Comparison of ENCODE assay signal across 11 cellular contexts in the genomic region with DNA sequence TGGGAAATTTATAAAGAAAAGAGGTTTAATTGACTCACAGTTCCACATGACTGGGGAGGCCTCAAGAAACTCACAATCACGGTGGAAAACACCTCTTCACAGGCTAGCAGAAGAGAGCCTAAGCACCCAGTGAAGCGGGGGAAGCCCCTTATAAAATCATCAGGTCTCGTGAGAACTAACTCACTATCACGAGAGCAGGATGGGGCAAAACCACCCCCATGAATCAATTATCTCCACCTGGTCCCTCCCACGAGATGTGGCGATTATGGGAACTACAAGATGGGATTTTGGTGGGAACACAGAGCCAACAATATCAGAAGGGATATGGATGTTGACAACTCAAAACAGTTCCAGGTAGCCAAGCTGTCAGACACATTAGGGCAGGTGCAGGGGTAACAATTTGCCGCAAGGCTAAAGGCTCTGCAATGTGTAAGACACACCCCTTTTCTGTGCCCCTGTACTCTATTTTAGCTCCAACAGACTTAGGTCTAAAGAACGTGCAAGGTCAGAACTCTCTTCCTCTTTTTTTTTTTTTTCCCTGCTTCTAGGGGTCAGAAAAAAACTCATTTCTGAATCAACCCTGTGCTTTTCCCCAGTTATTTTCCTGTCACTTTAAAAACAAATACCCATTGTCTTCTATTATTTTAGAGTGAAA. TPM values are rescaled to one million over a fixed set of nuclear protein-coding genes. Genes with fewer than 3 reads are reported as not detected.
DNase-seq lines count a peak whose midpoint lies in the region; ATAC-seq and TF ChIP-seq lines count a peak whose summit lies in the region.
"Had no signal": no experiment of that assay in that cellular context is flagged by ENCODE, and none has a peak within 500 bp of the region (broad histone marks: within the 10 kb centered on the region; RNA-seq: fewer than 3 reads in every experiment).

No MANE protein-coding gene starts in this region.

- no peak overlapping the region for H3K27ac ChIP-seq in HCT116 (ENCODE audit: low read depth, low read length)
- H3K27ac ChIP-seq: pancreas had no signal

- no peak overlapping the region for H3K4me3 ChIP-seq in HCT116 (replicated peaks in 1 of 2; ENCODE audit: low read depth in 1 of 2, low read length in 2 of 2)
- H3K4me3 ChIP-seq: pancreas had no signal

- no peak overlapping the region for H3K4me3 Mint-ChIP-seq in activated CD4-positive, alpha-beta memory T cell treated with anti-CD3 and anti-CD28 coated beads for 36 hours
- H3K4me3 Mint-ChIP-seq in activated CD4-positive, alpha-beta memory T cell treated with anti-CD3 and anti-CD28 coated beads, Interleukin-2, amount 10 ng/mL, durations not matched to agents 7 days and 5 days: no peak overlapping the region
- H3K4me3 Mint-ChIP-seq in MCF 10A (ENCODE audit: unreplicated experiment): no peak overlapping the region

- H3K27me3 Mint-ChIP-seq in activated CD4-positive, alpha-beta memory T cell treated with anti-CD3 and anti-CD28 coated beads for 36 hours: no peaks in the 10 kb centered on the region
- H3K27me3 Mint-ChIP-seq in activated CD4-positive, alpha-beta memory T cell treated with anti-CD3 and anti-CD28 coated beads, Interleukin-2, amount 10 ng/mL, durations not matched to agents 7 days and 5 days: no peaks in the 10 kb centered on the region
- H3K27me3 Mint-ChIP-seq in MCF 10A (ENCODE audit: insufficient read depth, unreplicated experiment): no peaks in the 10 kb centered on the region

- RAD21 ChIA-PET in HCT116 (lab: Charles Lee; ENCODE audit: low non-redundant PET in 1 of 2, low total read pairs in 2 of 2, uncharacterized antibody in 2 of 2, unreplicated experiment in 2 of 2): interaction anchor here in 1 of 2 experiments (1.4 kb wide), 1 partner anchor 67 kb away, joined by 3 read pairs; no protein-coding TSS in a partner anchor

- peaks cover 0 to 9% of the 10 kb centered on the region in 2 experiments; a peak in 1 of 4 replicates for H3K4me1 ChIP-seq in HCT116 (ENCODE audit: control insufficient read depth in 1 of 2, insufficient read depth in 2 of 2, low read length in 2 of 2)
- H3K4me1 ChIP-seq: pancreas had no signal

- no peak for TF ChIP-seq RAD21 in HCT116 (IDR thresholded peaks at IDR 0.05; ENCODE audit: low read depth)

- no peak for TF ChIP-seq POLR2A in HCT116 (IDR thresholded peaks at IDR 0.05; ENCODE audit: borderline replicate concordance, extremely low read depth, insufficient read depth, insufficient read length)

- no peaks in the 10 kb centered on the region for H3K36me3 Mint-ChIP-seq in activated CD4-positive, alpha-beta memory T cell treated with anti-CD3 and anti-CD28 coated beads for 36 hours
- no peaks in the 10 kb centered on the region for H3K36me3 Mint-ChIP-seq in activated CD4-positive, alpha-beta memory T cell treated with anti-CD3 and anti-CD28 coated beads, Interleukin-2, amount 10 ng/mL, durations not matched to agents 7 days and 5 days (ENCODE audit: low read depth)
- H3K36me3 Mint-ChIP-seq in MCF 10A (ENCODE audit: insufficient read depth, unreplicated experiment): no peaks in the 10 kb centered on the region

- peak; percentile 58 for DNase-seq in activated CD4-positive, alpha-beta memory T cell treated with anti-CD3 and anti-CD28 coated beads for 36 hours
- no peak for DNase-seq in activated CD4-positive, alpha-beta memory T cell treated with anti-CD3 and anti-CD28 coated beads, Interleukin-2, amount 10 ng/mL, durations not matched to agents 7 days and 5 days
- DNase-seq in HCT116 (ENCODE audit: low read depth, low spot score): no peak
- peak; percentile 71 for DNase-seq in OCI-M1 (lab: John Stamatoyannopoulos, UW)
- peak in 2 of 3 experiments; percentile 31 to 43 for DNase-seq in stimulated activated CD4-positive, alpha-beta T cell treated with anti-CD3 and anti-CD28 coated beads, TNF-alpha, amount 100 ng/mL, for 24 hours (ENCODE audit: low read depth in 3 of 3)
- DNase-seq in NCI-H2107 treated with DMSO at 0.1 percent for 48 hours (lab: John Stamatoyannopoulos, UW; ENCODE audit: unreplicated experiment): no peak
- no peak for DNase-seq in COLO829 (ENCODE audit: low spot score)
- DNase-seq in MCF 10A (ENCODE audit: unreplicated experiment): no peak
- DNase-seq: activated CD8-positive, alpha-beta memory T cell treated with anti-CD3 and anti-CD28 coated beads for 24 hours; NCI-H1694 treated with DMSO at 0.1 percent for 48 hours; pancreas had no signal

- CTCF ChIA-PET in activated CD4-positive, alpha-beta memory T cell treated with anti-CD3 and anti-CD28 coated beads for 36 hours (lab: Charles Lee): interaction anchor here (0.7 to 1.9 kb wide), 2 partner anchors 12 to 407 kb away, joined by 3 to 8 read pairs; no protein-coding TSS in a partner anchor
- CTCF ChIA-PET in activated CD4-positive, alpha-beta memory T cell treated with anti-CD3 and anti-CD28 coated beads, Interleukin-2, amount 10 ng/mL, durations not matched to agents 7 days and 5 days (lab: Charles Lee): interaction anchor here (1.7 to 3.5 kb wide), 2 partner anchors 49 to 60 kb away, joined by 3 to 19 read pairs; no protein-coding TSS in a partner anchor
- CTCF ChIA-PET in HCT116 (lab: Charles Lee) (interaction anchor here (1.0 to 1.1 kb wide), 2 partner anchors 9 to 59 kb away, joined by 3 to 4 read pairs; no protein-coding TSS in a partner anchor), MCF 10A (lab: Yijun Ruan, JAX) (interaction anchor here (0.7 to 1.0 kb wide), 2 partner anchors 9 to 10 kb away, joined by 4 read pairs; no protein-coding TSS in a partner anchor)

- no peaks in the 10 kb centered on the region for H4K20me1 ChIP-seq in HCT116 (ENCODE audit: insufficient read depth)

- no peaks in the 10 kb centered on the region for H3K9me3 ChIP-seq in HCT116 (ENCODE audit: control insufficient read depth in 1 of 2, insufficient read depth in 1 of 2, low read depth in 1 of 2, low read length in 2 of 2)
- H3K9me3 ChIP-seq: pancreas had no signal

- TF ChIP-seq CTCF in HCT116 (IDR thresholded peaks at IDR 0.05 in 2 of 3, conservative IDR thresholded peaks at IDR 0.05 in 1 of 3; ENCODE audit: borderline replicate concordance in 1 of 3, insufficient read depth in 1 of 3, low read depth in 2 of 3, low read length in 2 of 3) (peak in 2 of 3 experiments; percentile 13 to 27; a peak in 2 of 6 replicates), MCF 10A (IDR thresholded peaks at IDR 0.05; ENCODE audit: unreplicated experiment) (no peak)

- 0 out of 2 replicates have a peak, but pooled peaks cover 4% of the 10 kb centered on the region for H3K27me3 ChIP-seq in HCT116 (ENCODE audit: insufficient read depth, low read length)
- H3K27me3 ChIP-seq: pancreas had no signal

- H3K36me3 ChIP-seq in HCT116 (ENCODE audit: control insufficient read depth in 1 of 2, insufficient read depth in 2 of 2, low read length in 2 of 2): no peaks in the 10 kb centered on the region
- H3K36me3 ChIP-seq: pancreas had no signal

- H3K27ac Mint-ChIP-seq in activated CD4-positive, alpha-beta memory T cell treated with anti-CD3 and anti-CD28 coated beads for 36 hours: no peak overlapping the region
- no peak overlapping the region for H3K27ac Mint-ChIP-seq in activated CD4-positive, alpha-beta memory T cell treated with anti-CD3 and anti-CD28 coated beads, Interleukin-2, amount 10 ng/mL, durations not matched to agents 7 days and 5 days
- H3K27ac Mint-ChIP-seq in MCF 10A (ENCODE audit: low read depth, unreplicated experiment): no peak overlapping the region

- no peak overlapping the region for H3K4me2 ChIP-seq in HCT116 (ENCODE audit: low read length)

- intact Hi-C loops in activated CD4-positive, alpha-beta memory T cell treated with anti-CD3 and anti-CD28 coated beads for 36 hours (cut with micrococcal nuclease): loop anchor here (5.0 to 10.0 kb wide), 4 partner anchors 39 to 1521 kb away; no protein-coding TSS in a partner anchor
- intact Hi-C loops in HCT116 (cut with micrococcal nuclease): loop anchor here (5.0 to 10.0 kb wide), 4 partner anchors 124 to 981 kb away; no protein-coding TSS in a partner anchor
- intact Hi-C loops in MCF 10A (cut with micrococcal nuclease): loop anchor here (5.0 to 10.0 kb wide), 2 partner anchors 279 to 1521 kb away; no protein-coding TSS in a partner anchor

- no peaks in the 10 kb centered on the region for H3K79me2 ChIP-seq in HCT116 (ENCODE audit: insufficient read depth, low read length)

- H3K9me3 Mint-ChIP-seq in activated CD4-positive, alpha-beta memory T cell treated with anti-CD3 and anti-CD28 coated beads for 36 hours: no peaks in the 10 kb centered on the region
- no peaks in the 10 kb centered on the region for H3K9me3 Mint-ChIP-seq in activated CD4-positive, alpha-beta memory T cell treated with anti-CD3 and anti-CD28 coated beads, Interleukin-2, amount 10 ng/mL, durations not matched to agents 7 days and 5 days
- no peaks in the 10 kb centered on the region for H3K9me3 Mint-ChIP-seq in MCF 10A (ENCODE audit: unreplicated experiment)

- peaks cover 41% of the 10 kb centered on the region for H3K4me1 Mint-ChIP-seq in activated CD4-positive, alpha-beta memory T cell treated with anti-CD3 and anti-CD28 coated beads for 36 hours (ENCODE audit: low read depth)
- peaks cover 41% of the 10 kb centered on the region for H3K4me1 Mint-ChIP-seq in activated CD4-positive, alpha-beta memory T cell treated with anti-CD3 and anti-CD28 coated beads, Interleukin-2, amount 10 ng/mL, durations not matched to agents 7 days and 5 days
- no peaks in the 10 kb centered on the region for H3K4me1 Mint-ChIP-seq in MCF 10A (ENCODE audit: insufficient read depth, unreplicated experiment)

- BruUV-seq in HCT116 (replicated peaks; lab: Mats Ljungman, UMichigan) (no TSS peak), MCF 10A (replicated peaks; lab: Mats Ljungman, UMichigan) (no TSS peak)

- H3K9ac ChIP-seq in HCT116 (ENCODE audit: low read length): no peak overlapping the region

- ATAC-seq in HCT116: 0 out of 2 replicates have a peak, but pooled peaks have one; percentile 23
- ATAC-seq: pancreas had no signal

- H2AFZ ChIP-seq in HCT116 (ENCODE audit: low read depth, low read length, poor library complexity, severe bottlenecking): no peak overlapping the region

- H3K9me2 ChIP-seq in HCT116 (ENCODE audit: insufficient read depth): no peaks in the 10 kb centered on the region

- POLR2A ChIA-PET in activated CD4-positive, alpha-beta memory T cell treated with anti-CD3 and anti-CD28 coated beads for 36 hours (lab: Charles Lee): no interaction called here
- POLR2A ChIA-PET in activated CD4-positive, alpha-beta memory T cell treated with anti-CD3 and anti-CD28 coated beads, Interleukin-2, amount 10 ng/mL, durations not matched to agents 7 days and 5 days (lab: Charles Lee): interaction anchor here (0.7 to 2.0 kb wide), 3 partner anchors 10 to 306 kb away, joined by 3 to 7 read pairs (median 3); a partner anchor contains a TSS
- POLR2A ChIA-PET in HCT116 (lab: Charles Lee): no interaction called here
- POLR2A ChIA-PET in MCF 10A (lab: Yijun Ruan, JAX): interaction anchor here (0.6 kb wide), 1 partner anchor 418 kb away, joined by 4 read pairs; no protein-coding TSS in a partner anchor

RNA-seq across cellular contexts. Expression of a gene that starts 30.7 kb away (rescaled TPM):
- total RNA-seq in activated CD4-positive, alpha-beta memory T cell treated with anti-CD3 and anti-CD28 coated beads for 36 hours: not detected
- under 1 TPM in 1 of 2 experiments, not detected in 1; 0.03 TPM for total RNA-seq in activated CD4-positive, alpha-beta memory T cell treated with anti-CD3 and anti-CD28 coated beads, Interleukin-2, amount 10 ng/mL, durations not matched to agents 7 days and 5 days
- 2.0 TPM for total RNA-seq in HCT116 (2021; ENCODE audit: unreplicated experiment)
- 0.85 and 1.2 TPM in 2 replicates for polyA plus RNA-seq in HCT116 (2012)
- total RNA-seq in MCF 10A (2022): not detected in 2 replicates

RNA-seq across cellular contexts. Expression of a gene that starts 46.0 kb away (rescaled TPM):
- total RNA-seq in activated CD4-positive, alpha-beta memory T cell treated with anti-CD3 and anti-CD28 coated beads for 36 hours: 10 to 100 TPM; 89.5 to 92.2 TPM
- 10 to 100 TPM; 81.0 to 83.0 TPM for total RNA-seq in activated CD4-positive, alpha-beta memory T cell treated with anti-CD3 and anti-CD28 coated beads, Interleukin-2, amount 10 ng/mL, durations not matched to agents 7 days and 5 days
- 64.3 TPM for total RNA-seq in HCT116 (2021; ENCODE audit: unreplicated experiment)
- 18.2 and 27.6 TPM in 2 replicates for polyA plus RNA-seq in HCT116 (2012)
- 43.0 and 43.2 TPM in 2 replicates for total RNA-seq in MCF 10A (2022)

Comparison
In these comparisons a context has a peak if more than half of its experiments do, and no peak if none do; other contexts are left out.
1. DNase-seq: peak in activated CD4-positive, alpha-beta memory T cell treated with anti-CD3 and anti-CD28 coated beads for 36 hours (single experiment), OCI-M1 (single experiment) and stimulated activated CD4-positive, alpha-beta T cell treated with anti-CD3 and anti-CD28 coated beads, TNF-alpha, amount 100 ng/mL, for 24 hours (2 of 3); none in activated CD4-positive, alpha-beta memory T cell treated with anti-CD3 and anti-CD28 coated beads, Interleukin-2, amount 10 ng/mL, durations not matched to agents 7 days and 5 days (single experiment), HCT116 (single experiment), NCI-H2107 treated with DMSO at 0.1 percent for 48 hours (single experiment), COLO829 (single experiment) and MCF 10A (single experiment).
2. POLR2A ChIA-PET loops: an anchor here in activated CD4-positive, alpha-beta memory T cell treated with anti-CD3 and anti-CD28 coated beads, Interleukin-2, amount 10 ng/mL, durations not matched to agents 7 days and 5 days (0.7 to 2.0 kb wide) and MCF 10A (0.6 kb wide); none called in activated CD4-positive, alpha-beta memory T cell treated with anti-CD3 and anti-CD28 coated beads for 36 hours and HCT116.